Comparison of ENCODE assay signal across 14 cellular contexts in genomic region chr15:29092376-29093064, GRCh38.
DNase-seq lines count a peak whose midpoint lies in the region; ATAC-seq, FAIRE-seq and TF ChIP-seq lines count a peak whose summit lies in the region.
"Had no signal": no experiment of that assay in that cellular context is flagged by ENCODE, and none has a peak within 500 bp of the region (broad histone marks: within the 10 kb centered on the region; RNA-seq: fewer than 3 reads in every experiment).

No MANE protein-coding gene starts in this region.

- TF ChIP-seq CTCF in kidney (IDR thresholded peaks at IDR 0.05; ENCODE audit: borderline replicate concordance, extremely low read depth, insufficient read depth): no peak
- TF ChIP-seq CTCF in sigmoid colon (IDR thresholded peaks at IDR 0.05): no peak
- no peak for TF ChIP-seq CTCF in upper lobe of left lung (IDR thresholded peaks at IDR 0.05)

- H3K27me3 ChIP-seq in Karpas-422 (ENCODE audit: low read length): no peaks in the 10 kb centered on the region
- peaks cover 0 to 10% (median 0%) of the 10 kb centered on the region in 3 donors for H3K27me3 ChIP-seq in sigmoid colon
- no peaks in the 10 kb centered on the region for H3K27me3 ChIP-seq in upper lobe of left lung
- H3K27me3 ChIP-seq: BLaER1 had no signal

- intact Hi-C loops in kidney (cut with DNase I) (no loop called here), sigmoid colon (cut with DNase I) (no loop called here)

- no peaks in the 10 kb centered on the region for H3K36me3 ChIP-seq in Karpas-422 (ENCODE audit: insufficient read depth, low read length)
- H3K36me3 ChIP-seq in kidney (ENCODE audit: control insufficient read depth in 1 of 2, insufficient read depth in 2 of 2, low read length in 2 of 2): no peaks in the 10 kb centered on the region
- H3K36me3 ChIP-seq in sigmoid colon: no peaks in the 10 kb centered on the region
- no peaks in the 10 kb centered on the region for H3K36me3 ChIP-seq in upper lobe of left lung

- H3K9ac ChIP-seq in Karpas-422 (ENCODE audit: low read length) (no peak overlapping the region), kidney (ENCODE audit: low read length in 2 of 2) (no peak overlapping the region)
- H3K9ac ChIP-seq: BLaER1 had no signal

- H2AFZ ChIP-seq in Karpas-422 (ENCODE audit: low read length): no peak overlapping the region

- no peaks in the 10 kb centered on the region; the same call in 1 of the 2 replicates for H4K20me1 ChIP-seq in Karpas-422 (ENCODE audit: insufficient read depth, low read depth, low read length)
- H4K20me1 ChIP-seq: BLaER1 had no signal

- H3K4me1 ChIP-seq in Karpas-422 (ENCODE audit: low read length) (peaks cover 11% of the 10 kb centered on the region), kidney (ENCODE audit: control insufficient read depth in 1 of 2, insufficient read depth in 1 of 2, low read depth in 1 of 2, low read length in 2 of 2) (no peaks in the 10 kb centered on the region), sigmoid colon (no peaks in the 10 kb centered on the region), upper lobe of left lung (no peaks in the 10 kb centered on the region)

- no peak for FAIRE-seq in kidney (lab: Jason Lieb, UNC)

- no peaks in the 10 kb centered on the region for H3K9me2 ChIP-seq in Karpas-422 (replicated peaks; ENCODE audit: insufficient read depth, low read length)

- H3K4me3 ChIP-seq in Karpas-422 (ENCODE audit: low read length) (no peak overlapping the region), kidney (ENCODE audit: low read length in 2 of 2) (no peak overlapping the region), sigmoid colon (no peak overlapping the region), upper lobe of left lung (no peak overlapping the region)
- H3K4me3 ChIP-seq: BLaER1 had no signal

- H3K27ac ChIP-seq in Karpas-422 (ENCODE audit: low read length): no peak overlapping the region
- peak overlapping the region; percentile 49 for H3K27ac ChIP-seq in angular gyrus (ENCODE audit: low read depth, low read length)
- H3K27ac ChIP-seq in kidney (ENCODE audit: low read depth in 2 of 2, low read length in 2 of 2): no peak overlapping the region
- H3K27ac ChIP-seq in sigmoid colon: no peak overlapping the region
- H3K27ac ChIP-seq in upper lobe of left lung: no peak overlapping the region
- H3K27ac ChIP-seq: BLaER1 had no signal

- no peak for DNase-seq in Karpas-422
- DNase-seq in kidney: peak; percentile 38
- peak; percentile 20 for DNase-seq in sigmoid colon
- no peak for DNase-seq in NCI-H2227 treated with DMSO at 0.1 percent for 48 hours (lab: John Stamatoyannopoulos, UW)
- no peak for DNase-seq in mucosa of gallbladder (ENCODE audit: low spot score)
- DNase-seq in upper lobe of left lung: no peak
- DNase-seq: MV-4-11, NCI-H1436, NCI-H2029 treated with DMSO at 0.1 percent for 48 hours, NCI-H524 treated with DMSO at 0.1 percent for 48 hours, PC-3 had no signal

- no peak for TF ChIP-seq EP300 in sigmoid colon (IDR thresholded peaks at IDR 0.05)
- no peak for TF ChIP-seq EP300 in upper lobe of left lung (IDR thresholded peaks at IDR 0.05)

- H3K9me3 ChIP-seq in Karpas-422 (ENCODE audit: low read length) (no peaks in the 10 kb centered on the region), kidney (ENCODE audit: control insufficient read depth in 1 of 2, low read length in 2 of 2) (no peaks in the 10 kb centered on the region), sigmoid colon (no peaks in the 10 kb centered on the region), upper lobe of left lung (no peaks in the 10 kb centered on the region)
- H3K9me3 ChIP-seq: BLaER1 had no signal

- no peaks in the 10 kb centered on the region for H3K79me2 ChIP-seq in Karpas-422 (ENCODE audit: low read length)

- H3K4me2 ChIP-seq in Karpas-422 (ENCODE audit: low read depth, low read length, poor library complexity, severe bottlenecking): peak overlapping the region; percentile 20
- H3K4me2 ChIP-seq: BLaER1 had no signal

- ATAC-seq in HG03378 (IDR thresholded peaks at IDR 0.05; ENCODE audit: unreplicated experiment) (no peak), upper lobe of left lung (ENCODE audit: low FRiP score in 2 of 2) (no peak)
- ATAC-seq: PC-3 had no signal

- TF ChIP-seq POLR2A in sigmoid colon (IDR thresholded peaks at IDR 0.05) (no peak), upper lobe of left lung (IDR thresholded peaks at IDR 0.05) (no peak)

- WGBS in sigmoid colon, 2 donors: 93 to 94% methylated on average over 14 of the region's 14 CpGs
- WGBS in upper lobe of left lung, 2 donors: 92 to 95% methylated on average over 8 to 9 of the region's 14 CpGs

Comparison
In these comparisons a context has a peak if more than half of its experiments do, and no peak if none do; other contexts are left out.
1. DNase-seq: peak in kidney (single experiment) and sigmoid colon (single experiment); none in Karpas-422 (single experiment), NCI-H2227 treated with DMSO at 0.1 percent for 48 hours (single experiment), mucosa of gallbladder (single experiment) and upper lobe of left lung (0 of 2).